In the genomic region with DNA sequence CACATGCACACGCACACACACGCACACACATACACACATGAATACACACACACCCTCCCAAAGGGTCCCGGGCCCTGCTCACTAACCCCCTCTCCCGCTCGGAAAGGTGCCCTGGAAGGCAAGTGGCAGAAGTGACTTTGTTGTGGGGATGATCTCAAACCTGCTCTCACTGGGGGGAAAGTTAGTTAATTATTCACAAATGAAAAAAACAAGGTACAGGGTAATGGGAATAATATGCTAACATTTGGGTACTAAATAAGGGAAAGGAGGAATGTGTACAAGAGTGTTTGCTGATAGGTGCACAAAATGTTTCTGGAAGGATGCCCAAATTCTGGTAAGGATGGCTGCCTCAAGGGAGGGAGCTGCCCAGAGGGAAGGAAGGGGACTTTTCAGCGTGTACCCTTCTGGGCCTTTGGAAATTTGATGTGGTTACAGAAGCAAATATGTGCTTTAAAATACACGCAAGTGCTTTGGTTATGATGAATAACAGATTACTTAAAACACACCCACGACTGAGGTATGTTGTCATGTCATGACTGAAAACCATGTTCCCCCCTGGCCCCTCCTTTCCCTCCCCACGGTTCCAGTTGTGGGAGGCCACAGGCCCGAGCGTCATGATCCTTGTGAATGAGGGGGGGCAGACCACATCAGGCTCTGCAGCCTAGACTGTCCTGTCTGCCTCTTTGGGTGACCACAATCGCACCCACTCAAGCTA, we compare ENCODE assay signal across 8 cellular contexts. TPM values are rescaled to one million over a fixed set of nuclear protein-coding genes. Genes with fewer than 3 reads are reported as not detected.
DNase-seq lines count a peak whose midpoint lies in the region; ATAC-seq and TF ChIP-seq lines count a peak whose summit lies in the region.

No MANE protein-coding gene starts in this region.

- TF ChIP-seq CTCF in cardiac fibroblast (IDR thresholded peaks at IDR 0.05; ENCODE audit: low read depth, low read length), result no peak
- TF ChIP-seq CTCF in GM20000 (IDR thresholded peaks at IDR 0.05; ENCODE audit: extremely low read depth, missing control alignments), result no peak

- ATAC-seq in HG03460 (IDR thresholded peaks at IDR 0.05; ENCODE audit: unreplicated experiment) (no peak), HG03442 (IDR thresholded peaks at IDR 0.05; ENCODE audit: unreplicated experiment) (no peak)

- no peak overlapping the region for H3K9ac ChIP-seq in mesendoderm (ENCODE audit: low read length)

- no peak overlapping the region for H4K8ac ChIP-seq in mesendoderm (ENCODE audit: low read depth, low read length)

- H3K27me3 ChIP-seq in mesendoderm (ENCODE audit: insufficient read depth, low read length, poor library complexity), result no peaks in the 10 kb centered on the region

- H2BK15ac ChIP-seq in mesendoderm (replicated peaks; ENCODE audit: low read depth), result no peak overlapping the region

- H3K36me3 ChIP-seq in mesendoderm (ENCODE audit: control insufficient read depth, insufficient read depth, low read length), result no peaks in the 10 kb centered on the region

- H3K4ac ChIP-seq in mesendoderm (ENCODE audit: low read depth, low read length), result no peak overlapping the region

- DNase-seq in DMS53 treated with DMSO at 0.1 percent for 48 hours (lab: John Stamatoyannopoulos, UW; ENCODE audit: unreplicated experiment) (peak; percentile 88), NCI-H2029 treated with DMSO at 0.1 percent for 48 hours (lab: John Stamatoyannopoulos, UW) (peak; percentile 67), cardiac fibroblast (ENCODE audit: low read depth in 2 of 2) (peak; percentile 19 to 44), renal cortical epithelial cell (ENCODE audit: low read depth) (peak; percentile 99), mesendoderm (no peak), GM20000 (ENCODE audit: low spot score) (no peak)

- no peak overlapping the region for H2AK5ac ChIP-seq in mesendoderm (ENCODE audit: low read length)

- H3K4me1 ChIP-seq in mesendoderm (ENCODE audit: control insufficient read depth, low read depth, low read length), result peaks cover 18% of the 10 kb centered on the region

- H2BK120ac ChIP-seq in mesendoderm (ENCODE audit: low read depth, low read length), result no peak overlapping the region

- H3K27ac ChIP-seq in mesendoderm (ENCODE audit: low read depth, low read length), result no peak overlapping the region

- H3K4me2 ChIP-seq in mesendoderm (ENCODE audit: low read length), result no peak overlapping the region

- no peak overlapping the region for H4K5ac ChIP-seq in mesendoderm (ENCODE audit: low read length)

- H3K23ac ChIP-seq in mesendoderm (ENCODE audit: low read length), result no peak overlapping the region

- no peak overlapping the region for H2BK5ac ChIP-seq in mesendoderm (ENCODE audit: low read length)

- no peaks in the 10 kb centered on the region for H3K79me1 ChIP-seq in mesendoderm (ENCODE audit: low read length)

- no peak overlapping the region for H3K4me3 ChIP-seq in cardiac fibroblast (replicated peaks in 1 of 2; ENCODE audit: low read depth in 2 of 2, low read length in 2 of 2)
- no peak overlapping the region for H3K4me3 ChIP-seq in mesendoderm (ENCODE audit: low read length)

- H3K18ac ChIP-seq in mesendoderm (ENCODE audit: low read length), result no peak overlapping the region

- no CpG with 5 or more reads among the region's 12 CpGs for WGBS in mesendoderm (ENCODE audit: extremely low coverage, insufficient coverage, low lambda C conversion rate)

- no peaks in the 10 kb centered on the region for H3K79me2 ChIP-seq in mesendoderm (ENCODE audit: control insufficient read depth, insufficient read depth, low read length)

- no peak overlapping the region for H3K56ac ChIP-seq in mesendoderm (ENCODE audit: low read length)

RNA-seq across cellular contexts. Expression of a gene that starts 43.3 kb away (rescaled TPM):
- total RNA-seq in renal cortical epithelial cell, result 1.4 and 2.7 TPM in 2 replicates
- polyA plus RNA-seq in mesendoderm (2013, experiment 1 of 2), result 23.2 TPM
- polyA plus RNA-seq in mesendoderm (2013, experiment 2 of 2), result 22.0 TPM

Comparison
In these comparisons a context has a peak if more than half of its experiments do, and no peak if none do; other contexts are left out.
1. DNase-seq: peak in DMS53 treated with DMSO at 0.1 percent for 48 hours (single experiment), NCI-H2029 treated with DMSO at 0.1 percent for 48 hours (single experiment), cardiac fibroblast (2 of 2) and renal cortical epithelial cell (single experiment); none in mesendoderm (single experiment) and GM20000 (single experiment).